Comparison of ENCODE assay signal across 27 cellular contexts in the genomic region with DNA sequence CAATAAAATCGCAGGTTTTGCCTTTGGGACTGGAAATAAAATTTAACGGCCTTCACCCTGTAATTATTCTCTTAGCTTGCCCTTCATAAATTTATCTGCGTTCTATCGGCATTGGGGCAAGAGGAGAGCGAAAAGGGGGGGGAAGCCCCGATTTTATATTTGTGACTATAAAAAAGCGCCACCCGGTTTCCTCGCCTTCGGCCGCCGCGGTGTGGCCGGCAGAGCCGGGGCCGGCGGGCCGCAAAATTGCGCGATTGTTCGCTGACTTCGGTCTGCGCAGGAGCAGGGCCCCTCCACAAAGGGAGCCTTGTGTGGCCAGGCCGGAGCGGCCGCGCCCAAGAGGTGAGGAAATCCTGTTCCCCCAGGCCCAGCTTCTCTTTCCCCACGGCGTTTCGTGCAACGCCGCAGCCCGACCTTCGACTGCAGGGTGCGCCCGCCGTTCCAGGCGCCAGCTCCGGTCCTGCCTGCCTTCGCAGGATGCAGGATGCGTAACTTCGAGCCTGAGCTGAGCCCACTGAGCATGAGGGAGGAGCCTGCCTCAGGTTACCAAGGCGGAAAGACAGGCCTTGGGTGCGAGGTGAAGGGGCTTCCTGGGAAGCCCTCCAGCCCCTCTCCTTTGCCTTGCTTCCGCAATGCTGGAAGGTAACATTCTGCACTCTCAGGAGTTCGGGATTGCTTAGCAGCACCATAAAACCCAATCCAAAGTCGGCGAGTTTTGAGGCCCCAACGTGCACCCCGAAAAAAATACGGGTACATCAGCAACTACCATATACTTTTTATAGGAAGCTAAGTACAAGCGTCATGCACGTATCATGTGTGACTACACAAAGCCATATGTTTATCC. TPM values are rescaled to one million over a fixed set of nuclear protein-coding genes. Genes with fewer than 3 reads are reported as not detected.
DNase-seq lines count a peak whose midpoint lies in the region; ATAC-seq, FAIRE-seq and TF ChIP-seq lines count a peak whose summit lies in the region.
"Had no signal": no experiment of that assay in that cellular context is flagged by ENCODE, and none has a peak within 500 bp of the region (broad histone marks: within the 10 kb centered on the region; RNA-seq: fewer than 3 reads in every experiment).

No MANE protein-coding gene starts in this region.

- TF ChIP-seq POLR2A in K562 (conservative IDR thresholded peaks at IDR 0.05) = no peak

- TF ChIP-seq CTCF in K562 (IDR thresholded peaks at IDR 0.05 in 2 of 3, conservative IDR thresholded peaks at IDR 0.05 in 1 of 3; ENCODE audit: insufficient read depth in 2 of 3, low read depth in 1 of 3, low read length in 3 of 3) = no peak
- no peak for TF ChIP-seq CTCF in hepatocyte (IDR thresholded peaks at IDR 0.05; ENCODE audit: poor library complexity)
- TF ChIP-seq CTCF in neural progenitor cell (IDR thresholded peaks at IDR 0.05) = no peak

- no peaks in the 10 kb centered on the region for H3K36me3 Mint-ChIP-seq in neural progenitor cell
- H3K36me3 Mint-ChIP-seq: stimulated activated effector memory CD8-positive, alpha-beta T cell treated with anti-CD3 and anti-CD28 coated beads, Interleukin-12 subunit alpha, Interleukin-12 subunit beta, amount 100 ng/mL, for 72 hours had no signal

- no peak for FAIRE-seq in K562 (lab: Jason Lieb, UNC)
- FAIRE-seq: keratinocyte, TTC549 had no signal

- DNase-seq in K562 (ENCODE audit: extremely low read depth in 1 of 4, low spot score in 3 of 4) (no peak), hepatocyte (ENCODE audit: low spot score) (no peak), neural progenitor cell (ENCODE audit: low spot score) (peak; percentile 55), KBM-7 (no peak)
- DNase-seq: ACHN; activated naive CD4-positive, alpha-beta T cell; activated T-cell treated with anti-CD3 and anti-CD28 coated beads, Interleukin-2, amount 50 U/mL, for 72 hours; CD8-positive, alpha-beta memory T cell; central memory CD4-positive, alpha-beta T cell; EL; hypothalamus; midbrain; naive thymus-derived CD4-positive, alpha-beta T cell; NCI-H1048; NCI-H524; substantia nigra had no signal

- H3K36me3 ChIP-seq in HUES48 (ENCODE audit: control insufficient read depth, insufficient read depth, low read length) = no peaks in the 10 kb centered on the region
- H3K36me3 ChIP-seq in K562 (ENCODE audit: control insufficient read depth, insufficient read depth, low read length) = no peaks in the 10 kb centered on the region
- H3K36me3 ChIP-seq in hepatocyte (replicated peaks; ENCODE audit: insufficient read depth, low read depth) = no peaks in the 10 kb centered on the region
- no peaks in the 10 kb centered on the region for H3K36me3 ChIP-seq in neural progenitor cell
- H3K36me3 ChIP-seq: HAP-1, upper lobe of left lung had no signal

- H3K4me2 ChIP-seq in K562 (ENCODE audit: insufficient read depth, low read length) (no peak overlapping the region), hepatocyte (peak overlapping the region; percentile 59), neural progenitor cell (peak overlapping the region; percentile 24)

- no peaks in the 10 kb centered on the region for H3K79me2 ChIP-seq in K562 (ENCODE audit: control insufficient read depth, insufficient read depth, low read length)
- no peaks in the 10 kb centered on the region for H3K79me2 ChIP-seq in hepatocyte
- no peaks in the 10 kb centered on the region for H3K79me2 ChIP-seq in neural progenitor cell (ENCODE audit: low read depth)

- no peak overlapping the region for H3K27ac ChIP-seq in HUES48 (ENCODE audit: low read depth, low read length)
- no peak overlapping the region for H3K27ac ChIP-seq in K562 (ENCODE audit: extremely low read depth, low read depth, low read length)
- H3K27ac ChIP-seq in hepatocyte = no peak overlapping the region
- no peak overlapping the region for H3K27ac ChIP-seq in neural progenitor cell
- H3K27ac ChIP-seq: upper lobe of left lung had no signal

- no peak for ATAC-seq in K562
- ATAC-seq in HG03045 (IDR thresholded peaks at IDR 0.05; ENCODE audit: unreplicated experiment) = no peak
- ATAC-seq in HG03342 (IDR thresholded peaks at IDR 0.05; ENCODE audit: unreplicated experiment) = no peak
- no peak for ATAC-seq in HG02642 (IDR thresholded peaks at IDR 0.05; ENCODE audit: poor library complexity, unreplicated experiment)
- ATAC-seq: activated T-cell treated with anti-CD3 and anti-CD28 coated beads, Interleukin-2, amount 50 U/mL, for 72 hours; naive thymus-derived CD4-positive, alpha-beta T cell; stimulated activated effector memory CD8-positive, alpha-beta T cell treated with anti-CD3 and anti-CD28 coated beads, Interleukin-12 subunit alpha, Interleukin-12 subunit beta, amount 100 ng/mL, for 72 hours had no signal

- H3K4me1 Mint-ChIP-seq in neural progenitor cell = peaks cover 27% of the 10 kb centered on the region
- H3K4me1 Mint-ChIP-seq: stimulated activated effector memory CD8-positive, alpha-beta T cell treated with anti-CD3 and anti-CD28 coated beads, Interleukin-12 subunit alpha, Interleukin-12 subunit beta, amount 100 ng/mL, for 72 hours had no signal

- POLR2A ChIA-PET in K562 (lab: Yijun Ruan, JAX) = interaction anchor here (0.6 kb wide), 1 partner anchor 1127 kb away, joined by 3 read pairs; no protein-coding TSS in a partner anchor

- H3K9me2 ChIP-seq in hepatocyte (replicated peaks; ENCODE audit: insufficient read depth) = no peaks in the 10 kb centered on the region

- H4K20me1 ChIP-seq in K562 (replicated peaks; ENCODE audit: control insufficient read depth, insufficient read depth, low read length) = no peaks in the 10 kb centered on the region
- no peaks in the 10 kb centered on the region for H4K20me1 ChIP-seq in hepatocyte (ENCODE audit: insufficient read depth, poor library complexity, severe bottlenecking)
- peaks cover 32% of the 10 kb centered on the region for H4K20me1 ChIP-seq in neural progenitor cell (ENCODE audit: low read depth)

- no peaks in the 10 kb centered on the region for H3K9me1 ChIP-seq in K562 (ENCODE audit: control insufficient read depth, insufficient read depth, low read length)

- H3K27me3 ChIP-seq in HUES48 (ENCODE audit: control insufficient read depth, insufficient read depth, low read length) = peaks cover 100% of the 10 kb centered on the region
- peaks cover 49 to 68% of the 10 kb centered on the region in 2 experiments for H3K27me3 ChIP-seq in K562 (ENCODE audit: control insufficient read depth in 2 of 2, insufficient read depth in 2 of 2, low read length in 2 of 2)
- H3K27me3 ChIP-seq in hepatocyte = peaks cover 90% of the 10 kb centered on the region
- H3K27me3 ChIP-seq in neural progenitor cell = peaks cover 100% of the 10 kb centered on the region

- H3K9ac ChIP-seq in HUES48 (ENCODE audit: low read depth, low read length) (no peak overlapping the region), K562 (ENCODE audit: insufficient read depth in 1 of 2, low read depth in 2 of 2, low read length in 2 of 2) (no peak overlapping the region), neural progenitor cell (no peak overlapping the region)

- no peak overlapping the region for H2AFZ ChIP-seq in K562 (ENCODE audit: low read depth, low read length)
- H2AFZ ChIP-seq in hepatocyte = no peak overlapping the region
- no peak overlapping the region for H2AFZ ChIP-seq in neural progenitor cell (replicated peaks)

- H3K9me3 Mint-ChIP-seq in neural progenitor cell = peaks cover 5% of the 10 kb centered on the region
- H3K9me3 Mint-ChIP-seq: dendritic cell treated with granulocyte-macrophage colony-stimulating factor and Interleukin-4, amounts not matched to agents 40 ng/mL and 50 ng/mL, for 4 days had no signal

- no peaks in the 10 kb centered on the region for H3K9me3 ChIP-seq in HUES48 (ENCODE audit: control insufficient read depth, insufficient read depth, low read length)
- no peaks in the 10 kb centered on the region for H3K9me3 ChIP-seq in K562 (replicated peaks; ENCODE audit: control insufficient read depth, insufficient read depth, low read depth, low read length)
- H3K9me3 ChIP-seq in hepatocyte (ENCODE audit: low read depth) = no peaks in the 10 kb centered on the region
- H3K9me3 ChIP-seq in neural progenitor cell (ENCODE audit: low read depth) = no peaks in the 10 kb centered on the region
- H3K9me3 ChIP-seq: HAP-1, upper lobe of left lung had no signal

- H3K27ac Mint-ChIP-seq in neural progenitor cell = no peak overlapping the region
- H3K27ac Mint-ChIP-seq: activated T-cell treated with anti-CD3 and anti-CD28 coated beads, Interleukin-2, amount 50 U/mL, for 72 hours; dendritic cell treated with granulocyte-macrophage colony-stimulating factor and Interleukin-4, amounts not matched to agents 40 ng/mL and 50 ng/mL, for 4 days; stimulated activated effector memory CD8-positive, alpha-beta T cell treated with anti-CD3 and anti-CD28 coated beads, Interleukin-12 subunit alpha, Interleukin-12 subunit beta, amount 100 ng/mL, for 72 hours had no signal

- TF ChIP-seq EP300 in K562 (IDR thresholded peaks at IDR 0.05; ENCODE audit: low read length) = no peak

- CTCF ChIA-PET in K562 (lab: Yijun Ruan, JAX; ENCODE audit: low intra/inter-chr PET ratio) = interaction anchor here (0.5 kb wide), 1 partner anchor 1299 kb away, joined by 3 read pairs; no protein-coding TSS in a partner anchor

- in situ Hi-C loops in K562 (cut with MboI) (no loop called here), KBM-7 (cut with MboI; ENCODE audit: low pct_unique_long_range_greater_than_20kb, low sequenced_read_pairs) (no loop called here)

- no peak overlapping the region for H3K4me3 Mint-ChIP-seq in neural progenitor cell
- H3K4me3 Mint-ChIP-seq: activated T-cell treated with anti-CD3 and anti-CD28 coated beads, Interleukin-2, amount 50 U/mL, for 72 hours; CD8-positive, alpha-beta memory T cell; dendritic cell treated with granulocyte-macrophage colony-stimulating factor and Interleukin-4, amounts not matched to agents 40 ng/mL and 50 ng/mL, for 4 days; stimulated activated effector memory CD8-positive, alpha-beta T cell treated with anti-CD3 and anti-CD28 coated beads, Interleukin-12 subunit alpha, Interleukin-12 subunit beta, amount 100 ng/mL, for 72 hours had no signal

- no peak for TF ChIP-seq RAD21 in K562 (CRISPR knock-in tag; conservative IDR thresholded peaks at IDR 0.05 in 1 of 2, IDR thresholded peaks at IDR 0.05 in 1 of 2)

- H3F3A ChIP-seq in neural progenitor cell (ENCODE audit: low read depth) = peaks cover 19% of the 10 kb centered on the region

- peak overlapping the region; percentile 3; the same call in 1 of the 2 replicates for H3K4me3 ChIP-seq in HUES48 (ENCODE audit: low read depth, low read length)
- no peak overlapping the region for H3K4me3 ChIP-seq in K562
- no peak overlapping the region for H3K4me3 ChIP-seq in hepatocyte
- H3K4me3 ChIP-seq in neural progenitor cell = no peak overlapping the region
- H3K4me3 ChIP-seq: HAP-1, upper lobe of left lung had no signal

- WGBS in K562 (ENCODE audit: insufficient coverage, low coverage, missing lambda C conversion rate) = 32% methylated on average over 53 of the region's 53 CpGs
- 42% methylated on average over 51 of the region's 53 CpGs for WGBS in hepatocyte (ENCODE audit: low lambda C conversion rate, missing lambda C conversion rate)

- H3K4me1 ChIP-seq in HUES48 (ENCODE audit: control insufficient read depth, insufficient read depth, low read length) = peaks cover 48% of the 10 kb centered on the region
- H3K4me1 ChIP-seq in K562 (replicated peaks in 1 of 2; ENCODE audit: control insufficient read depth in 2 of 2, insufficient read depth in 2 of 2, low read length in 2 of 2) = peaks cover 0 to 8% of the 10 kb centered on the region in 2 experiments; a peak in 2 of 5 replicates
- peaks cover 4% of the 10 kb centered on the region for H3K4me1 ChIP-seq in hepatocyte (ENCODE audit: insufficient read depth)
- peaks cover 13% of the 10 kb centered on the region for H3K4me1 ChIP-seq in neural progenitor cell
- H3K4me1 ChIP-seq: HAP-1 had no signal

- BruUV-seq in K562 (replicated peaks; lab: Mats Ljungman, UMichigan) = no TSS peak

- H3K27me3 Mint-ChIP-seq in neural progenitor cell (ENCODE audit: insufficient read depth, low read depth) = peaks cover 90% of the 10 kb centered on the region

- intact Hi-C loops in K562 (cut with micrococcal nuclease) = no loop called here

RNA-seq across cellular contexts. Expression of gene TBX15, which starts 4.9 kb away (rescaled TPM):
- 0.28 and 0.95 TPM in 2 replicates for total RNA-seq in K562 (2011; cell fraction: chromatin; rRNA removed; ENCODE audit: low replicate concordance)
- 0.33 and 0.66 TPM in 2 replicates for total RNA-seq in K562 (2011; cell fraction: nucleolus; rRNA removed)
- total RNA-seq in K562 (2011; cell fraction: nucleoplasm; rRNA removed) = 0.31 and 0.73 TPM in 2 replicates
- total RNA-seq in K562 (2014; rRNA removed) (2.4 and 2.6 TPM in 2 replicates), K562 (2014; rRNA removed; fragmentation: Illumina TruSeq; extraction: Trizol) (1.9 and 2.1 TPM in 2 replicates), K562 (2015; rRNA removed; fragmentation: Illumina TruSeq; extraction: Trizol) (1.7 and 2.1 TPM in 2 replicates), K562 (2021) (2.6 and 2.7 TPM in 2 replicates), hepatocyte (3.8 and 5.1 TPM in 2 replicates), neural progenitor cell (ENCODE audit: low replicate concordance) (2.8 and 2.9 TPM in 2 replicates)
- polyA plus RNA-seq in K562 (2011; rRNA removed) (0.03 TPM in 1 of 2 replicates, not detected in the other), K562 (2014; fragmentation: Illumina TruSeq; extraction: Trizol) (2.4 and 3.0 TPM in 2 replicates), K562 (2014; fragmentation: Nextera tagmentation; extraction: Ambion mirVana) (1 to 10 TPM; 1.7 to 3.4 TPM), K562 (2014; rRNA removed) (2.1 and 2.3 TPM in 2 replicates), hepatocyte (1.6 and 1.9 TPM in 2 replicates)
- polyA plus RNA-seq in K562 (2011; cell fraction: cytosol; rRNA removed) = 0.03 TPM in 2 replicates
- 0.06 and 0.07 TPM in 2 replicates for polyA plus RNA-seq in K562 (2011; cell fraction: nucleus; rRNA removed)
- polyA plus RNA-seq in K562 (2012) = 2.2 and 10.1 TPM in 2 replicates
- polyA minus RNA-seq in K562 (2011; rRNA and poly(A)+ RNA removed) = 0.04 and 0.06 TPM in 2 replicates
- not detected in 2 replicates for polyA minus RNA-seq in K562 (2011; cell fraction: cytosol; rRNA and poly(A)+ RNA removed)
- polyA minus RNA-seq in K562 (2011; cell fraction: nucleus; rRNA and poly(A)+ RNA removed) = not detected in 2 replicates
- total RNA-seq: CD8-positive, alpha-beta memory T cell; naive thymus-derived CD4-positive, alpha-beta T cell; T-helper 1 cell treated with Interleukin-12 subunit alpha and Interleukin-12 subunit beta and Interleukin-4 antibody, amounts not matched to agents 30 ng/mL and 1 ng/mL, for 36 hours had no signal
- polyA plus RNA-seq: CD8-positive, alpha-beta memory T cell; keratinocyte; naive thymus-derived CD4-positive, alpha-beta T cell had no signal
